Comparison of ENCODE assay signal across 1 cellular context in genomic region chr2:219543596-219544358, GRCh38.
TF ChIP-seq lines count a peak whose summit lies in the region.

Gene CHPF, minus strand, starts transcription at chr2:219543809. Its CDS starts 271 bp downstream, at chr2:219543538.
Gene TMEM198, plus strand, starts transcription at chr2:219544028. Its CDS starts 700 bp downstream, at chr2:219544728.

TF ChIP-seq in HepG2, 621 proteins besides CTCF, POLR2A, EP300 and RAD21 (continued from another document and continues in another):
- peak; percentile 95; the same call in 1 of the 2 replicates for TF ChIP-seq WIZ (CRISPR knock-in tag; IDR thresholded peaks at IDR 0.05)
- TF ChIP-seq ZNF180 (CRISPR knock-in tag; IDR thresholded peaks at IDR 0.05; ENCODE audit: borderline replicate concordance, low read depth): peak; percentile 87; the same call in 1 of the 2 replicates
- peak; percentile 93; the same call in 1 of the 2 replicates for TF ChIP-seq KAT7 (CRISPR knock-in tag; IDR thresholded peaks at IDR 0.05; ENCODE audit: borderline replicate concordance)
- TF ChIP-seq KLF12 (CRISPR knock-in tag; IDR thresholded peaks at IDR 0.05; ENCODE audit: borderline replicate concordance): peak; percentile 83; the same call in 1 of the 2 replicates
- TF ChIP-seq ARID4A (CRISPR knock-in tag; IDR thresholded peaks at IDR 0.05; ENCODE audit: borderline replicate concordance): peak; percentile 95
- peak; percentile 55; the same call in 1 of the 2 replicates for TF ChIP-seq FOSL1 (CRISPR knock-in tag; IDR thresholded peaks at IDR 0.05; ENCODE audit: borderline replicate concordance)
- TF ChIP-seq SRF (IDR thresholded peaks at IDR 0.05; ENCODE audit: low read depth, low read length): no peak
- TF ChIP-seq AGO2 (optimal IDR thresholded peaks at IDR 0.05; ENCODE audit: low read depth, low read length): peak; percentile 31
- TF ChIP-seq NFE2 (CRISPR knock-in tag; IDR thresholded peaks at IDR 0.05): 0 out of 2 replicates have a peak, but pooled peaks have one; percentile 25
- peak; percentile 87 for TF ChIP-seq AGO1 (IDR thresholded peaks at IDR 0.05; ENCODE audit: low read depth, low read length, poor library complexity, severe bottlenecking)
- TF ChIP-seq BHLHE40 (IDR thresholded peaks at IDR 0.05; ENCODE audit: low read length): peak; percentile 79
- no peak for TF ChIP-seq NFIB (CRISPR knock-in tag; IDR thresholded peaks at IDR 0.05; ENCODE audit: borderline replicate concordance)
- no peak; the same call in none of the 2 replicates for TF ChIP-seq ZNF441 (CRISPR knock-in tag; IDR thresholded peaks at IDR 0.05; ENCODE audit: borderline replicate concordance)
- peak; percentile 56; the same call in 1 of the 2 replicates for TF ChIP-seq TFDP2 (CRISPR knock-in tag; IDR thresholded peaks at IDR 0.05)
- 0 out of 2 replicates have a peak, but pooled peaks have one; percentile 23 for TF ChIP-seq ZNF609 (CRISPR knock-in tag; IDR thresholded peaks at IDR 0.05; ENCODE audit: borderline replicate concordance)
- no peak for TF ChIP-seq ZNF629 (CRISPR knock-in tag; conservative IDR thresholded peaks at IDR 0.05)
- peak; percentile 81; the same call in 1 of the 2 replicates for TF ChIP-seq TFDP1 (CRISPR knock-in tag; IDR thresholded peaks at IDR 0.05; ENCODE audit: borderline replicate concordance)
- TF ChIP-seq BRCA1 (CRISPR knock-in tag; IDR thresholded peaks at IDR 0.05): peak; percentile 97
- no peak for TF ChIP-seq SOX6 (IDR thresholded peaks at IDR 0.05)
- peak; percentile 62 for TF ChIP-seq SOX6 (CRISPR knock-in tag; IDR thresholded peaks at IDR 0.05)
- TF ChIP-seq GLMP (CRISPR knock-in tag; IDR thresholded peaks at IDR 0.05; ENCODE audit: borderline replicate concordance): no peak
- no peak for TF ChIP-seq RBAK (CRISPR knock-in tag; IDR thresholded peaks at IDR 0.05)
- TF ChIP-seq GMEB1 (CRISPR knock-in tag; IDR thresholded peaks at IDR 0.05; ENCODE audit: borderline replicate concordance): peak; percentile 77; the same call in 1 of the 2 replicates
- TF ChIP-seq RBM39 (IDR thresholded peaks at IDR 0.05; ENCODE audit: low read depth, low read length, poor library complexity, severe bottlenecking): peak; percentile 93
- no peak for TF ChIP-seq ZNF562 (CRISPR knock-in tag; IDR thresholded peaks at IDR 0.05; ENCODE audit: borderline replicate concordance)
- TF ChIP-seq ZBTB49 (CRISPR knock-in tag; IDR thresholded peaks at IDR 0.05; ENCODE audit: borderline replicate concordance): peak; percentile 78; the same call in 1 of the 2 replicates
- TF ChIP-seq ZNF414 (CRISPR knock-in tag; IDR thresholded peaks at IDR 0.05): peak; percentile 83
- no peak for TF ChIP-seq ZNF616 (CRISPR knock-in tag; IDR thresholded peaks at IDR 0.05; ENCODE audit: low read depth)
- TF ChIP-seq ZBTB25 (CRISPR knock-in tag; IDR thresholded peaks at IDR 0.05): peak; percentile 88
- TF ChIP-seq ARID2 (CRISPR knock-in tag; IDR thresholded peaks at IDR 0.05; ENCODE audit: borderline replicate concordance): peak; percentile 95; the same call in 1 of the 2 replicates
- TF ChIP-seq HDAC6 (IDR thresholded peaks at IDR 0.05; ENCODE audit: low read depth, low read length): no peak
- TF ChIP-seq KLF13 (CRISPR knock-in tag; IDR thresholded peaks at IDR 0.05): no peak
- TF ChIP-seq ZBTB33 (CRISPR knock-in tag; IDR thresholded peaks at IDR 0.05): no peak
- TF ChIP-seq ZKSCAN1 (IDR thresholded peaks at IDR 0.05; ENCODE audit: low read length): 0 out of 2 replicates have a peak, but pooled peaks have one; percentile 50
